Comparison of ENCODE assay signal across 9 cellular contexts in the genomic region with DNA sequence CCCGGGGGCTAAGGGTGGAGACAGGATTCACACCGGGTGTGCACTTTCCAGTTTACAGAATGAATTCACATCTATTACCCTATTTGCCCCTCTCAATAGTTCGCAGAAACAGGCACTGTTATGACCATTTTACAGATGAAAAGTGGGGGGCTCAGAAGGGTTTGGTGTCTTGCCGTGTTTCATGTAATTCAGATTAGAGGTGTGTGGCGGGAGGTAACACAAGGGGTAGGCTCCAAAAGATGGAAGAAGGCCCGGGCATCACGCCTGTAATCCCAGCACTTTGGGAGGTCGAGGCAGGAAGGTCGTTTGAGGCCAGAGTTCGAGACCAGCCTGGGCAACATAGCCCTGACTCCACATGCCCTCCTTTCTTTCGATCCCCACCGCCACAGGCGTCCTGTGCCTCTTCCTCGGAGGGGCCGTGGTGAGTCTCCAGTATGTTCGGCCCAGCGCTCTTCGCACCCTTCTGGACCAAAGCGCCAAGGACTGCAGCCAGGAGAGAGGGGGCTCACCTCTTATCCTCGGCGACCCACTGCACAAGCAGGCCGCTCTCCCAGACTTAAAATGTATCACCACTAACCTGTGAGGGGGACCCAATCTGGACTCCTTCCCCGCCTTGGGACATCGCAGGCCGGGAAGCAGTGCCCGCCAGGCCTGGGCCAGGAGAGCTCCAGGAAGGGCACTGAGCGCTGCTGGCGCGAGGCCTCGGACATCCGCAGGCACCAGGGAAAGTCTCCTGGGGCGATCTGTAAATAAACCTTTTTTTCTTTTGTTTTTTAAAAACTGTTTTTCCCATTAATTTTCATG. TPM values are rescaled to one million over a fixed set of nuclear protein-coding genes. Genes with fewer than 3 reads are reported as not detected.
DNase-seq lines count a peak whose midpoint lies in the region; ATAC-seq and TF ChIP-seq lines count a peak whose summit lies in the region.
"Had no signal": no experiment of that assay in that cellular context is flagged by ENCODE, and none has a peak within 500 bp of the region (broad histone marks: within the 10 kb centered on the region; RNA-seq: fewer than 3 reads in every experiment).

No MANE protein-coding gene starts in this region.

- TF ChIP-seq CTCF in DOHH2 (IDR thresholded peaks at IDR 0.05; ENCODE audit: low read depth, low read length, poor library complexity, severe bottlenecking) (no peak), dorsolateral prefrontal cortex (IDR thresholded peaks at IDR 0.05 in 54 of 56, conservative IDR thresholded peaks at IDR 0.05 in 2 of 56; ENCODE audit: low read depth in 1 of 56, partially characterized antibody in 56 of 56) (no peak), omental fat pad (IDR thresholded peaks at IDR 0.05) (no peak)

- H3K9me2 ChIP-seq in DOHH2 (replicated peaks; ENCODE audit: control insufficient read depth, low read length): no peaks in the 10 kb centered on the region

- H3K9me3 ChIP-seq in DOHH2 (ENCODE audit: control insufficient read depth, insufficient read depth, low read length): no peaks in the 10 kb centered on the region

- H3K4me3 ChIP-seq in DOHH2 (ENCODE audit: low read length) (no peak overlapping the region), dorsolateral prefrontal cortex (peak overlapping the region in 58 of 59 donors; percentile 0 to 65 (median 42))

- H3K27me3 ChIP-seq in DOHH2 (ENCODE audit: control insufficient read depth, low read length): peaks cover 47% of the 10 kb centered on the region
- H3K27me3 ChIP-seq in dorsolateral prefrontal cortex: peaks cover 3 to 76% (median 53%) of the 10 kb centered on the region in 45 donors

- no peaks in the 10 kb centered on the region for H3F3A ChIP-seq in DOHH2 (ENCODE audit: control insufficient read depth, insufficient read depth)

- peak overlapping the region; percentile 46 for H3K4me2 ChIP-seq in DOHH2 (ENCODE audit: low read length)

- ATAC-seq in HG03064 (IDR thresholded peaks at IDR 0.05; ENCODE audit: low read depth, unreplicated experiment) (peak; percentile 29), omental fat pad (ENCODE audit: low FRiP score) (peak; percentile 10), GM21367 (IDR thresholded peaks at IDR 0.05; ENCODE audit: unreplicated experiment) (no peak)

- no peaks in the 10 kb centered on the region for H3K36me3 ChIP-seq in DOHH2 (ENCODE audit: control insufficient read depth, low read length)

- no peaks in the 10 kb centered on the region for H3K79me2 ChIP-seq in DOHH2 (ENCODE audit: control insufficient read depth, low read length)

- DNase-seq in dorsolateral prefrontal cortex (peak in 1 of 10 donors; percentile 26), omental fat pad (ENCODE audit: low spot score) (no peak), C1 segment of cervical spinal cord (lab: John Stamatoyannopoulos, UW) (no peak), NCI-H748 (lab: John Stamatoyannopoulos, UW; ENCODE audit: unreplicated experiment) (no peak)
- DNase-seq in activated effector memory CD4-positive, alpha-beta T cell treated with Interleukin-2 at 50 U/mL for 16 hours: no peak

- H4K20me1 ChIP-seq in DOHH2 (ENCODE audit: control insufficient read depth, insufficient read depth, low read depth, low read length): no peaks in the 10 kb centered on the region

- H3K4me1 ChIP-seq in DOHH2 (ENCODE audit: control insufficient read depth, low read length): peaks cover 13% of the 10 kb centered on the region

- H3K27ac ChIP-seq in DOHH2 (ENCODE audit: low read depth, low read length) (no peak overlapping the region), dorsolateral prefrontal cortex (no peak overlapping the region)

- intact Hi-C loops in dorsolateral prefrontal cortex (cut with DNase I): loop anchor here in 1 of 2 donors (5.0 to 10.0 kb wide), 3 partner anchors 80 to 263 kb away; partner anchors contain the start of gene SORD

RNA-seq across cellular contexts. Expression of gene DUOXA2, which starts 3.4 kb away (rescaled TPM):
- total RNA-seq in dorsolateral prefrontal cortex (not detected), omental fat pad (not detected)
- total RNA-seq: HT1080 had no signal

RNA-seq across cellular contexts. Expression of gene DUOX2, which starts 3.6 kb away (rescaled TPM):
- total RNA-seq in dorsolateral prefrontal cortex (1 to 10 TPM in 13 of 120 experiments, under 1 TPM in 90, not detected in 17; 0.07 to 3.1 (median 0.26) TPM), omental fat pad (under 1 TPM in 3 of 4 donors, not detected in 1; 0.13 to 0.65 (median 0.47) TPM)

RNA-seq across cellular contexts. Expression of gene DUOXA1, which starts 12.2 kb away (rescaled TPM):
- total RNA-seq in dorsolateral prefrontal cortex (1 to 10 TPM in 100 of 120 experiments, under 1 TPM in 15, not detected in 5; 0.23 to 7.3 (median 2.0) TPM), omental fat pad (1 to 10 TPM in 3 of 4 donors, under 1 TPM in 1; 0.95 to 1.9 (median 1.4) TPM)

RNA-seq across cellular contexts. Expression of gene DUOX1, which starts 12.3 kb away (rescaled TPM):
- total RNA-seq in dorsolateral prefrontal cortex: 10 to 100 TPM in 2 of 120 experiments, 1 to 10 TPM in 82, under 1 TPM in 35, not detected in 1; 0.25 to 12.0 (median 1.8) TPM
- 1 to 10 TPM; 1.4 to 6.9 (median 2.0) TPM for total RNA-seq in omental fat pad
- total RNA-seq: HT1080 had no signal
